Comparison of ENCODE assay signal across 1 cellular context in the genomic region with DNA sequence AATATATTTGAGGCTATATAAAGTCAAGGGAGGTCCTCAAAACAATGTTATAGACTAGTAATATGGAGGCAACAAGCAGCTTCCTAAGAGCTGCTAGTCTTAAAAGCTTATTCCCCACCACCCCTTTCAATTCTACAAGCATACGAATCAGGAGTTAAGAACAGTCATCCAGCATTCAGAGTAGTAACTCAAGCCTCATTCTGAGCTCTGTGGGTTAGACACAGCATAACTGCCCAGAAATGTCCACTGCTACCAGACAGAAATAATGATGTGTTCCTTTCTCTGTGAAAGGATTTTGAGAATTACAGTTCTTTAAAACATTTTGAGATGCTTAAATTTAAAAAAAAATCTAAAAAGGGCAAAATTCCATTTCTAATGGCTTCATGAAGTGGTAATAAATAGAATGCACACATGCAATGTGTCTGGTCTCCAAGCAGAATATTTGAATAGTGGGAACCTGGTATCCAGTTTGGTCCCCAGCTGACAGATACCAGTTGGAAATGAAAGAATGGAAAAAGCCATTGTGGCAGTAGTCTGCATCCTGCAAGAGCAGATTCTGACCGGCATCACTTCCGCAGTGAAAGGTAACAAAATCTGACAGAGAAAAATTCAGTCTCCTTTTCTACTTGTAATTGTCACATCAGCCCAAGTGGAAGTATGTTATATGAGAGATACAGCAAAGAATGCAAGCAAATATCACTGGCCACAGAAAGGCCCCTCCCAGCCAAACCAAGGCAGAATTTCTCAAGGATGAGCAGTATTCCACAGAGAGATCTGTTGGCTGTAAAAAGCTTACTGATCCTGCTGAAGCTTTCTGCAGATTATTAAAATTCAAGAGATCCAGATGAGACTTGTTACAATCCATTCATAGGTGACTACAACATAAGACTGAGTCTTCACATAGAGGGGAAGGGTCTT.
TF ChIP-seq lines count a peak whose summit lies in the region.

No MANE protein-coding gene starts in this region.

TF ChIP-seq in IMR-90, 13 proteins besides CTCF, POLR2A, EP300 and RAD21:
- TF ChIP-seq, protein P1, sequence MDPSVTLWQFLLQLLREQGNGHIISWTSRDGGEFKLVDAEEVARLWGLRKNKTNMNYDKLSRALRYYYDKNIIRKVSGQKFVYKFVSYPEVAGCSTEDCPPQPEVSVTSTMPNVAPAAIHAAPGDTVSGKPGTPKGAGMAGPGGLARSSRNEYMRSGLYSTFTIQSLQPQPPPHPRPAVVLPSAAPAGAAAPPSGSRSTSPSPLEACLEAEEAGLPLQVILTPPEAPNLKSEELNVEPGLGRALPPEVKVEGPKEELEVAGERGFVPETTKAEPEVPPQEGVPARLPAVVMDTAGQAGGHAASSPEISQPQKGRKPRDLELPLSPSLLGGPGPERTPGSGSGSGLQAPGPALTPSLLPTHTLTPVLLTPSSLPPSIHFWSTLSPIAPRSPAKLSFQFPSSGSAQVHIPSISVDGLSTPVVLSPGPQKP (IDR thresholded peaks at IDR 0.05; ENCODE audit: borderline replicate concordance, low read depth, low read length), result no peak
- TF ChIP-seq, protein P2, sequence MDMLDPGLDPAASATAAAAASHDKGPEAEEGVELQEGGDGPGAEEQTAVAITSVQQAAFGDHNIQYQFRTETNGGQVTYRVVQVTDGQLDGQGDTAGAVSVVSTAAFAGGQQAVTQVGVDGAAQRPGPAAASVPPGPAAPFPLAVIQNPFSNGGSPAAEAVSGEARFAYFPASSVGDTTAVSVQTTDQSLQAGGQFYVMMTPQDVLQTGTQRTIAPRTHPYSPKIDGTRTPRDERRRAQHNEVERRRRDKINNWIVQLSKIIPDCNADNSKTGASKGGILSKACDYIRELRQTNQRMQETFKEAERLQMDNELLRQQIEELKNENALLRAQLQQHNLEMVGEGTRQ (IDR thresholded peaks at IDR 0.05; ENCODE audit: low read depth, low read length), result no peak
- TF ChIP-seq MAZ (IDR thresholded peaks at IDR 0.05; ENCODE audit: borderline replicate concordance, low read depth, low read length), result no peak
- no peak for TF ChIP-seq MAFK (IDR thresholded peaks at IDR 0.05; ENCODE audit: low read depth, low read length)
- TF ChIP-seq FOS (IDR thresholded peaks at IDR 0.05; ENCODE audit: low read depth, low read length), result no peak
- TF ChIP-seq RFX5 (IDR thresholded peaks at IDR 0.05; ENCODE audit: low read depth, low read length), result no peak
- TF ChIP-seq SMC3 (IDR thresholded peaks at IDR 0.05; ENCODE audit: low read depth, low read length), result no peak
- TF ChIP-seq CHD1 (IDR thresholded peaks at IDR 0.05; ENCODE audit: low read depth, low read length), result no peak
- no peak for TF ChIP-seq CEBPB (IDR thresholded peaks at IDR 0.05; ENCODE audit: low read depth, low read length)
- no peak for TF ChIP-seq MXI1 (IDR thresholded peaks at IDR 0.05; ENCODE audit: borderline replicate concordance, low read depth, low read length)
- no peak for TF ChIP-seq BHLHE40 (IDR thresholded peaks at IDR 0.05; ENCODE audit: low read depth, low read length)
- TF ChIP-seq NFE2L2 (IDR thresholded peaks at IDR 0.05; ENCODE audit: low read depth, low read length), result no peak
- no peak for TF ChIP-seq RCOR1 (IDR thresholded peaks at IDR 0.05; ENCODE audit: insufficient replicate concordance, low read length)
